ENCODE assay signal across 8 cellular contexts in genomic region chr3:54951405-54951804, GRCh38. TPM values are rescaled to one million over a fixed set of nuclear protein-coding genes. Genes with fewer than 3 reads are reported as not detected.
DNase-seq lines count a peak whose midpoint lies in the region; ATAC-seq and TF ChIP-seq lines count a peak whose summit lies in the region.

No MANE protein-coding gene starts in this region.

- H3K27ac Mint-ChIP-seq in CD14-positive monocyte (peak overlapping the region in 1 of 7 donors; percentile 48), brain (peak overlapping the region in 2 of 5 experiments; percentile 37 to 58)
- no peak overlapping the region for H3K27ac Mint-ChIP-seq in stimulated activated naive B cell treated with anti-CD40 and anti-IgM and Interleukin-4, amounts not matched to agents 10 μg/mL and 1 μg/mL and 100 μg/mL, for 72 hours
- no peak overlapping the region for H3K27ac Mint-ChIP-seq in activated naive CD4-positive, alpha-beta T cell treated with anti-CD3 and anti-CD28 coated beads, Interleukin-2, amount 50 U/mL, for 72 hours

- peaks cover 0 to 5% (median 5%) of the 10 kb centered on the region in 3 donors for H3K27me3 Mint-ChIP-seq in CD14-positive monocyte (ENCODE audit: low read depth in 3 of 3)
- no peaks in the 10 kb centered on the region for H3K27me3 Mint-ChIP-seq in brain
- H3K27me3 Mint-ChIP-seq in stimulated activated naive B cell treated with anti-CD40 and anti-IgM and Interleukin-4, amounts not matched to agents 10 μg/mL and 1 μg/mL and 100 μg/mL, for 72 hours = no peaks in the 10 kb centered on the region

- DNase-seq in CD14-positive monocyte (ENCODE audit: low spot score) (peak; percentile 60), kidney epithelial cell (ENCODE audit: low read depth) (peak; percentile 39), tibial nerve (ENCODE audit: low spot score in 2 of 2) (peak; percentile 25 to 50)
- no peak for DNase-seq in stimulated activated naive B cell treated with anti-CD40 and anti-IgM and Interleukin-4, amounts not matched to agents 10 μg/mL and 1 μg/mL and 100 μg/mL, for 72 hours
- DNase-seq in activated naive CD4-positive, alpha-beta T cell treated with anti-CD3 and anti-CD28 coated beads, Interleukin-2, amount 50 U/mL, for 72 hours (ENCODE audit: low spot score in 2 of 2) = no peak

- no peaks in the 10 kb centered on the region for H3K79me2 ChIP-seq in Loucy (ENCODE audit: insufficient read depth, low read length)

- H3K4me3 Mint-ChIP-seq in CD14-positive monocyte (no peak overlapping the region), brain (no peak overlapping the region)
- H3K4me3 Mint-ChIP-seq in stimulated activated naive B cell treated with anti-CD40 and anti-IgM and Interleukin-4, amounts not matched to agents 10 μg/mL and 1 μg/mL and 100 μg/mL, for 72 hours = no peak overlapping the region

- ATAC-seq in stimulated activated naive B cell treated with anti-CD40 and anti-IgM and Interleukin-4, amounts not matched to agents 10 μg/mL and 1 μg/mL and 100 μg/mL, for 72 hours (replicated peaks) = no peak
- no peak for ATAC-seq in activated naive CD4-positive, alpha-beta T cell treated with anti-CD3 and anti-CD28 coated beads, Interleukin-2, amount 50 U/mL, for 72 hours
- no peak for ATAC-seq in GM21723 (IDR thresholded peaks at IDR 0.05; ENCODE audit: unreplicated experiment)

- H3K4me3 ChIP-seq in Loucy (ENCODE audit: low read length, poor library complexity, severe bottlenecking) (no peak overlapping the region), kidney epithelial cell (ENCODE audit: low read depth, low read length) (no peak overlapping the region), tibial nerve (no peak overlapping the region)

- TF ChIP-seq CTCF in CD14-positive monocyte (IDR thresholded peaks at IDR 0.05) (peak; percentile 73), Loucy (conservative IDR thresholded peaks at IDR 0.05; ENCODE audit: low read length) (peak; percentile 76), brain (conservative IDR thresholded peaks at IDR 0.05) (peak; percentile 62 to 63), kidney epithelial cell (IDR thresholded peaks at IDR 0.05; ENCODE audit: insufficient read depth, low read length, poor library complexity, severe bottlenecking) (peak; percentile 89), tibial nerve (IDR thresholded peaks at IDR 0.05) (peak in 4 of 5 experiments; percentile 28 to 56 (median 32))

- peaks cover 6% of the 10 kb centered on the region for H3K4me1 Mint-ChIP-seq in CD14-positive monocyte
- peaks cover 35% of the 10 kb centered on the region for H3K4me1 Mint-ChIP-seq in brain
- H3K4me1 Mint-ChIP-seq in stimulated activated naive B cell treated with anti-CD40 and anti-IgM and Interleukin-4, amounts not matched to agents 10 μg/mL and 1 μg/mL and 100 μg/mL, for 72 hours = no peaks in the 10 kb centered on the region

- TF ChIP-seq EP300 in tibial nerve (IDR thresholded peaks at IDR 0.05) = no peak

- H3K9me2 ChIP-seq in Loucy (replicated peaks; ENCODE audit: low read depth, low read length) = no peaks in the 10 kb centered on the region

- H3K4me1 ChIP-seq in Loucy (ENCODE audit: insufficient read depth, low read length, poor library complexity, severe bottlenecking) = peaks cover 5% of the 10 kb centered on the region
- no peaks in the 10 kb centered on the region for H3K4me1 ChIP-seq in tibial nerve

- TF ChIP-seq POLR2A in tibial nerve (IDR thresholded peaks at IDR 0.05) = no peak

- H3K36me3 Mint-ChIP-seq in CD14-positive monocyte (no peaks in the 10 kb centered on the region), brain (no peaks in the 10 kb centered on the region)
- no peaks in the 10 kb centered on the region for H3K36me3 Mint-ChIP-seq in stimulated activated naive B cell treated with anti-CD40 and anti-IgM and Interleukin-4, amounts not matched to agents 10 μg/mL and 1 μg/mL and 100 μg/mL, for 72 hours
- H3K36me3 Mint-ChIP-seq in activated naive CD4-positive, alpha-beta T cell treated with anti-CD3 and anti-CD28 coated beads, Interleukin-2, amount 50 U/mL, for 72 hours = no peaks in the 10 kb centered on the region

- H3F3A ChIP-seq in Loucy (ENCODE audit: low read depth) = no peaks in the 10 kb centered on the region

- no peak overlapping the region for H2AFZ ChIP-seq in Loucy (ENCODE audit: low read length)

- H3K27me3 ChIP-seq in Loucy (ENCODE audit: insufficient read depth, low read length, poor library complexity, severe bottlenecking) (no peaks in the 10 kb centered on the region), kidney epithelial cell (ENCODE audit: control insufficient read depth, insufficient read depth, low read length) (no peaks in the 10 kb centered on the region), tibial nerve (no peaks in the 10 kb centered on the region)

- H3K36me3 ChIP-seq in Loucy (ENCODE audit: insufficient read depth, low read length) = no peaks in the 10 kb centered on the region
- H3K36me3 ChIP-seq in kidney epithelial cell (ENCODE audit: control insufficient read depth, insufficient read depth, low read length) = no peaks in the 10 kb centered on the region
- H3K36me3 ChIP-seq in tibial nerve = no peaks in the 10 kb centered on the region

- no peaks in the 10 kb centered on the region for H3K9me3 ChIP-seq in Loucy (ENCODE audit: insufficient read depth, low read depth, low read length)
- H3K9me3 ChIP-seq in tibial nerve = no peaks in the 10 kb centered on the region

- H3K4me2 ChIP-seq in Loucy (ENCODE audit: low read depth, low read length, poor library complexity, severe bottlenecking) = no peak overlapping the region

- H3K9me3 Mint-ChIP-seq in CD14-positive monocyte (peaks cover 0 to 2% (median 0%) of the 10 kb centered on the region in 7 donors), brain (peaks cover 0 to 3% (median 0%) of the 10 kb centered on the region in 5 experiments)
- H3K9me3 Mint-ChIP-seq in stimulated activated naive B cell treated with anti-CD40 and anti-IgM and Interleukin-4, amounts not matched to agents 10 μg/mL and 1 μg/mL and 100 μg/mL, for 72 hours = peaks cover 0 to 2% of the 10 kb centered on the region in 2 donors
- H3K9me3 Mint-ChIP-seq in activated naive CD4-positive, alpha-beta T cell treated with anti-CD3 and anti-CD28 coated beads, Interleukin-2, amount 50 U/mL, for 72 hours = peaks cover 0 to 3% of the 10 kb centered on the region in 2 donors

- no peak overlapping the region for H3K27ac ChIP-seq in tibial nerve

- no peaks in the 10 kb centered on the region for H4K20me1 ChIP-seq in Loucy (ENCODE audit: insufficient read depth, low read length, poor library complexity, severe bottlenecking)

- H3K9ac ChIP-seq in Loucy (ENCODE audit: low read depth, low read length, poor library complexity, severe bottlenecking) = no peak overlapping the region

- 40 to 47% methylated on average over 8 of the region's 8 CpGs for WGBS in tibial nerve, 2 donors

- intact Hi-C loops in CD14-positive monocyte (cut with micrococcal nuclease) = loop anchor here in 1 of 2 donors (5.0 kb wide), 1 partner anchor 231 kb away; no protein-coding TSS in a partner anchor

RNA-seq across cellular contexts. Expression of gene LRTM1, which starts 23.5 kb away (rescaled TPM):
- not detected for polyA plus RNA-seq in CD14-positive monocyte
- not detected for polyA plus RNA-seq in brain (ENCODE audit: insufficient read depth, low read depth, low replicate concordance)
- not detected in 2 replicates for total RNA-seq in kidney epithelial cell
- total RNA-seq in tibial nerve = not detected
- not detected for total RNA-seq in activated naive CD4-positive, alpha-beta T cell treated with anti-CD3 and anti-CD28 coated beads, Interleukin-2, amount 50 U/mL, for 72 hours

Comparison
In these comparisons a context has a peak if more than half of its experiments do, and no peak if none do; other contexts are left out.
1. DNase-seq: peak in CD14-positive monocyte (single experiment), kidney epithelial cell (single experiment) and tibial nerve (2 of 2); none in stimulated activated naive B cell treated with anti-CD40 and anti-IgM and Interleukin-4, amounts not matched to agents 10 μg/mL and 1 μg/mL and 100 μg/mL, for 72 hours (single experiment) and activated naive CD4-positive, alpha-beta T cell treated with anti-CD3 and anti-CD28 coated beads, Interleukin-2, amount 50 U/mL, for 72 hours (0 of 2).
2. CTCF ChIP-seq: peak in every context shown above with its lines; median percentile 89 in kidney epithelial cell; 76 in Loucy; 73 in CD14-positive monocyte; 62 in brain; 32 in tibial nerve.